Comparison of ENCODE assay signal across 8 cellular contexts in genomic region chr13:27406178-27406939, GRCh38. TPM values are rescaled to one million over a fixed set of nuclear protein-coding genes. Genes with fewer than 3 reads are reported as not detected.
DNase-seq lines count a peak whose midpoint lies in the region; ATAC-seq and TF ChIP-seq lines count a peak whose summit lies in the region.

No MANE protein-coding gene starts in this region.

- WGBS in IMR-90 (ENCODE audit: extremely low coverage in 2 of 2, insufficient read length in 1 of 2), 2 experiments: 34% methylated on average over 2 of the region's 12 CpGs; no CpG with 5 or more reads in 1 of the 2 experiments

- H2BK15ac ChIP-seq in IMR-90 (ENCODE audit: low read depth, low read length): no peak overlapping the region

- H3K4ac ChIP-seq in IMR-90 (ENCODE audit: low read depth, low read length): no peak overlapping the region

- H3K9ac ChIP-seq in IMR-90 (ENCODE audit: low read depth, low read length): no peak overlapping the region

- H3K4me3 ChIP-seq in IMR-90 (ENCODE audit: insufficient read depth, low read depth, low read length) (no peak overlapping the region), choroid plexus epithelial cell (ENCODE audit: low read depth, low read length) (no peak overlapping the region)

- H3K27me3 ChIP-seq in IMR-90 (ENCODE audit: control insufficient read depth, insufficient read depth, low read length): peaks cover 23% of the 10 kb centered on the region

- no peak overlapping the region for H4K8ac ChIP-seq in IMR-90 (ENCODE audit: low read depth in 2 of 2, low read length in 2 of 2)

- H4K20me1 ChIP-seq in IMR-90 (ENCODE audit: insufficient read depth, low read length): no peaks in the 10 kb centered on the region

- CTCF ChIA-PET in IMR-90 (lab: Yijun Ruan, JAX) (interaction anchor here (0.6 to 1.2 kb wide), 2 partner anchors 420 to 623 kb away, joined by 3 to 4 read pairs; no protein-coding TSS in a partner anchor), RWPE1 (lab: Yijun Ruan, JAX) (interaction anchor here (1.0 kb wide), 1 partner anchor 421 kb away, joined by 5 read pairs; no protein-coding TSS in a partner anchor)

- dilution Hi-C loops in IMR-90 (cut with HindIII; ENCODE audit: low sequenced_read_pairs, unreplicated experiment): no loop called here

- no peak overlapping the region for H3K18ac ChIP-seq in IMR-90 (ENCODE audit: low read depth, low read length)

- in situ Hi-C loops in IMR-90 (cut with MboI; ENCODE audit: low sequenced_read_pairs): no loop called here

- intact Hi-C loops in IMR-90 (cut with micrococcal nuclease): loop anchor here (1.0 kb wide), 1 partner anchor 420 kb away; no protein-coding TSS in a partner anchor

- DNase-seq in NOMO-1 (lab: John Stamatoyannopoulos, UW; ENCODE audit: unreplicated experiment in 2 of 2) (peak; percentile 37 to 70), NOMO-1 treated with dmso at 0.1 percent for 144 hours (lab: John Stamatoyannopoulos, UW; ENCODE audit: unreplicated experiment) (no peak), IMR-90 (peak; percentile 49), RWPE1 (ENCODE audit: low spot score) (peak; percentile 47), choroid plexus epithelial cell (ENCODE audit: low read depth) (peak; percentile 72), myocyte (ENCODE audit: low read depth) (peak; percentile 64)

- no peak overlapping the region for H4K5ac ChIP-seq in IMR-90 (ENCODE audit: low read depth, low read length)

- no peaks in the 10 kb centered on the region for H3K9me1 ChIP-seq in IMR-90 (ENCODE audit: insufficient read depth, low read length)

- no peak overlapping the region for H3K27ac ChIP-seq in IMR-90 (ENCODE audit: insufficient read depth, low read length)
- H3K27ac ChIP-seq in RWPE1: no peak overlapping the region

- H3K79me1 ChIP-seq in IMR-90 (ENCODE audit: low read depth in 1 of 2, low read length in 2 of 2): no peaks in the 10 kb centered on the region

- H2BK20ac ChIP-seq in IMR-90 (ENCODE audit: low read depth, low read length): no peak overlapping the region

- no peak overlapping the region for H3K23ac ChIP-seq in IMR-90 (ENCODE audit: low read depth, low read length)

- peaks cover 4% of the 10 kb centered on the region; the same call in 1 of the 2 replicates for H3K4me1 ChIP-seq in IMR-90 (ENCODE audit: control insufficient read depth, insufficient read depth, low read length)

- H2AFZ ChIP-seq in IMR-90 (replicated peaks; ENCODE audit: low read length, poor library complexity): no peak overlapping the region

- H2AK9ac ChIP-seq in IMR-90 (replicated peaks; ENCODE audit: low read depth, low read length, poor library complexity): no peak overlapping the region

- H2BK5ac ChIP-seq in IMR-90 (ENCODE audit: low read depth, low read length, poor library complexity, severe bottlenecking): no peak overlapping the region

- TF ChIP-seq POLR2A in IMR-90 (IDR thresholded peaks at IDR 0.05; ENCODE audit: low read depth, low read length): no peak

- POLR2A ChIA-PET in IMR-90 (lab: Charles Lee; ENCODE audit: unreplicated experiment): no interaction called here
- POLR2A ChIA-PET in RWPE1 (lab: Yijun Ruan, JAX; ENCODE audit: low non-redundant PET): no interaction called here

- H2BK120ac ChIP-seq in IMR-90 (ENCODE audit: low read depth, low read length): no peak overlapping the region

- no peaks in the 10 kb centered on the region; the same call in 1 of the 2 replicates for H3K9me3 ChIP-seq in IMR-90 (ENCODE audit: control insufficient read depth, insufficient read depth, low read length)

- TF ChIP-seq RAD21 in IMR-90 (IDR thresholded peaks at IDR 0.05; ENCODE audit: low read length): peak; percentile 41; the same call in 1 of the 2 replicates

- peak; percentile 38; the same call in 1 of the 2 replicates for ATAC-seq in IMR-90 (ENCODE audit: low read depth)
- no peak for ATAC-seq in GM19397 (IDR thresholded peaks at IDR 0.05; ENCODE audit: unreplicated experiment)
- ATAC-seq in GM21825 (IDR thresholded peaks at IDR 0.05; ENCODE audit: unreplicated experiment): no peak

- H3K14ac ChIP-seq in IMR-90 (replicated peaks; ENCODE audit: low read depth, low read length): no peak overlapping the region

- no TSS peak for BruUV-seq in IMR-90 (replicated peaks; lab: Mats Ljungman, UMichigan)

- no peak overlapping the region for H3K4me2 ChIP-seq in IMR-90 (ENCODE audit: low read depth, low read length)

- H3K56ac ChIP-seq in IMR-90 (ENCODE audit: extremely low read depth, insufficient read depth, low read length): no peak overlapping the region

- no peak overlapping the region for H2AK5ac ChIP-seq in IMR-90 (ENCODE audit: low read depth, low read length)

- H3K36me3 ChIP-seq in IMR-90 (ENCODE audit: control insufficient read depth, insufficient read depth, low read length): no peaks in the 10 kb centered on the region

- TF ChIP-seq CTCF in IMR-90 (conservative IDR thresholded peaks at IDR 0.05; ENCODE audit: low read depth, low read length) (peak; percentile 58), RWPE1 (conservative IDR thresholded peaks at IDR 0.05; ENCODE audit: low read depth) (peak; percentile 56), choroid plexus epithelial cell (conservative IDR thresholded peaks at IDR 0.05; ENCODE audit: low read depth, low read length) (peak; percentile 68)

- no peak overlapping the region for H4K91ac ChIP-seq in IMR-90 (ENCODE audit: insufficient read depth, low read depth, low read length)

TF ChIP-seq in IMR-90, 13 proteins besides CTCF, POLR2A, EP300 and RAD21:
- TF ChIP-seq RFX5 (IDR thresholded peaks at IDR 0.05; ENCODE audit: low read depth, low read length): no peak
- TF ChIP-seq SMC3 (IDR thresholded peaks at IDR 0.05; ENCODE audit: low read depth, low read length): peak; percentile 43; the same call in 1 of the 2 replicates

RNA-seq across cellular contexts. Expression of gene GTF3A, which starts 18.1 kb away (rescaled TPM):
- total RNA-seq in IMR-90 (2012; rRNA removed) (116 and 148 TPM in 2 replicates), myocyte (279 and 281 TPM in 2 replicates)
- 73.1 and 74.1 TPM in 2 replicates for polyA plus RNA-seq in IMR-90 (2012; rRNA removed)
- polyA plus RNA-seq in IMR-90 (2012; cell fraction: cytosol; rRNA removed): 52.0 and 62.7 TPM in 2 replicates
- polyA plus RNA-seq in IMR-90 (2012; cell fraction: nucleus; rRNA removed; ENCODE audit: low replicate concordance): 32.2 and 40.3 TPM in 2 replicates
- 121 TPM for polyA plus RNA-seq in myocyte (2012)

RNA-seq across cellular contexts. Expression of gene MTIF3, which starts 44.0 kb away (rescaled TPM):
- total RNA-seq in IMR-90 (2012; rRNA removed) (31.7 and 60.8 TPM in 2 replicates), myocyte (50.2 and 89.3 TPM in 2 replicates)
- 36.6 and 41.0 TPM in 2 replicates for polyA plus RNA-seq in IMR-90 (2012; rRNA removed)
- 14.4 and 16.7 TPM in 2 replicates for polyA plus RNA-seq in IMR-90 (2012; cell fraction: cytosol; rRNA removed)
- polyA plus RNA-seq in IMR-90 (2012; cell fraction: nucleus; rRNA removed; ENCODE audit: low replicate concordance): 20.7 and 66.0 TPM in 2 replicates
- polyA plus RNA-seq in myocyte (2012): 43.0 TPM
